In genomic region chr2:202425036-202425435, GRCh38 we compare ENCODE assay signal across 22 cellular contexts.
"Had no signal": no experiment of that assay in that cellular context is flagged by ENCODE, and none has a peak within 500 bp of the region (broad histone marks: within the 10 kb centered on the region; RNA-seq: fewer than 3 reads in every experiment).

No MANE protein-coding gene starts in this region.

- DNase-seq: activated CD4-positive, alpha-beta T cell treated with anti-CD3 and anti-CD28 coated beads, Interleukin-2, amount 50 U/mL, for 1 hour; activated CD8-positive, alpha-beta memory T cell treated with anti-CD3 and anti-CD28 coated beads for 24 hours; activated CD8-positive, alpha-beta memory T cell treated with anti-CD3 and anti-CD28 coated beads, Interleukin-2, amount 50 U/mL, for 48 hours; activated effector memory CD4-positive, alpha-beta T cell treated with Interleukin-2 at 50 U/mL for 16 hours; activated T-cell treated with anti-CD3 and anti-CD28 coated beads, Interleukin-2, amount 50 U/mL, for 48 hours; dermis blood vessel endothelial cell; effector memory CD4-positive, alpha-beta T cell; head of caudate nucleus; kidney; left lung; nephron progenitor cell; nucleus accumbens; posterior cingulate gyrus; retina; stimulated activated CD8-positive, alpha-beta memory T cell treated with anti-CD3 and anti-CD28 coated beads, Interleukin-4, amount 100 ng/mL, for 48 hours; stimulated activated naive CD4-positive, alpha-beta T cell; T-helper 1 cell; T1000 had no signal

- H3K4me3 ChIP-seq: ascending aorta, cardiac muscle cell, left lung had no signal

- H3K36me3 ChIP-seq: ascending aorta, cardiac muscle cell, left lung had no signal

- H3K4me3 Mint-ChIP-seq: activated naive CD4-positive, alpha-beta T cell treated with anti-CD3 and anti-CD28 coated beads, Interleukin-2, amount 50 U/mL, for 24 hours; nephron progenitor cell had no signal

- H3K27me3 ChIP-seq: ascending aorta, cardiac muscle cell, left lung had no signal

- H3K9me3 ChIP-seq: ascending aorta had no signal

- H3K27ac ChIP-seq: ascending aorta, cardiac muscle cell, epithelial cell of prostate, left lung had no signal

- H3K4me1 Mint-ChIP-seq: nephron progenitor cell had no signal

- ATAC-seq: left lung had no signal

- H3K27ac Mint-ChIP-seq: activated naive CD4-positive, alpha-beta T cell treated with anti-CD3 and anti-CD28 coated beads, Interleukin-2, amount 50 U/mL, for 24 hours; nephron progenitor cell had no signal

- H3K9me3 Mint-ChIP-seq: activated naive CD4-positive, alpha-beta T cell treated with anti-CD3 and anti-CD28 coated beads, Interleukin-2, amount 50 U/mL, for 24 hours had no signal

- H3K27me3 Mint-ChIP-seq: activated naive CD4-positive, alpha-beta T cell treated with anti-CD3 and anti-CD28 coated beads, Interleukin-2, amount 50 U/mL, for 24 hours had no signal
